Comparison of ENCODE assay signal across 30 cellular contexts in genomic region chr1:1090424-1091343, GRCh38. TPM values are rescaled to one million over a fixed set of nuclear protein-coding genes. Genes with fewer than 3 reads are reported as not detected.
DNase-seq lines count a peak whose midpoint lies in the region; ATAC-seq, FAIRE-seq and TF ChIP-seq lines count a peak whose summit lies in the region.
"Had no signal": no experiment of that assay in that cellular context is flagged by ENCODE, and none has a peak within 500 bp of the region (broad histone marks: within the 10 kb centered on the region; RNA-seq: fewer than 3 reads in every experiment).

No MANE protein-coding gene starts in this region.

- H3K9me3 ChIP-seq in K562 (replicated peaks; ENCODE audit: control insufficient read depth, insufficient read depth, low read depth, low read length) (peaks cover 2% of the 10 kb centered on the region; the same call in 1 of the 2 replicates), upper lobe of right lung (no peaks in the 10 kb centered on the region), small intestine (ENCODE audit: control insufficient read depth, low read depth) (no peaks in the 10 kb centered on the region), OCI-LY7 (ENCODE audit: low read length) (no peaks in the 10 kb centered on the region)
- H3K9me3 ChIP-seq: body of pancreas, HAP-1, heart left ventricle, thoracic aorta had no signal

- H3K36me3 Mint-ChIP-seq in mesothelial cell of epicardium = peaks cover 11% of the 10 kb centered on the region
- peaks cover 15 to 32% of the 10 kb centered on the region in 2 donors for H3K36me3 Mint-ChIP-seq in stimulated activated naive B cell treated with anti-CD40 and anti-IgM and Interleukin-4, amounts not matched to agents 10 μg/mL and 1 μg/mL and 100 μg/mL, for 72 hours
- H3K36me3 Mint-ChIP-seq: CD4-positive, CD25-positive, alpha-beta regulatory T cell; naive B cell had no signal

- H3K27ac Mint-ChIP-seq in mesothelial cell of epicardium = no peak overlapping the region
- no peak overlapping the region for H3K27ac Mint-ChIP-seq in stimulated activated naive B cell treated with anti-CD40 and anti-IgM and Interleukin-4, amounts not matched to agents 10 μg/mL and 1 μg/mL and 100 μg/mL, for 72 hours
- H3K27ac Mint-ChIP-seq: activated T-helper 2 cell treated with anti-CD3 and anti-CD28 coated beads, Interferon-gamma antibody, Interleukin-2, Interleukin-4, amounts not matched to agents 10 μg/mL and 5 μg/mL and 100 μg/mL, durations not matched to agents 14 hours and 24 hours and 36 hours; CD4-positive, CD25-positive, alpha-beta regulatory T cell; naive B cell had no signal

- in situ Hi-C loops in K562 (cut with MboI) = no loop called here

- POLR2A ChIA-PET in K562 (lab: Yijun Ruan, JAX) (interaction anchor here (0.7 kb wide), 1 partner anchor 15 kb away, joined by 3 read pairs; no protein-coding TSS in a partner anchor), OCI-LY7 (lab: Charles Lee) (no interaction called here)

- BruUV-seq in K562 (replicated peaks; lab: Mats Ljungman, UMichigan) = no TSS peak
- no TSS peak for BruUV-seq in OCI-LY7 (replicated peaks; lab: Mats Ljungman, UMichigan)

- H2AFZ ChIP-seq in K562 (ENCODE audit: low read depth, low read length) (no peak overlapping the region), OCI-LY7 (ENCODE audit: low read length) (no peak overlapping the region)
- H2AFZ ChIP-seq: PC-9 had no signal

- TF ChIP-seq POLR2A in K562 (conservative IDR thresholded peaks at IDR 0.05) = no peak

- intact Hi-C loops in left cardiac atrium (cut with DNase I) (no loop called here), Right ventricle myocardium superior (cut with DNase I) (no loop called here), K562 (cut with micrococcal nuclease) (no loop called here), upper lobe of right lung (cut with DNase I) (no loop called here), OCI-LY7 (cut with micrococcal nuclease; ENCODE audit: unreplicated experiment) (no loop called here)

- WGBS in K562 (ENCODE audit: insufficient coverage, low coverage, missing lambda C conversion rate) = 95% methylated on average over 28 of the region's 45 CpGs
- WGBS in small intestine, 3 donors = 95 to 96% (median 95%) methylated on average over 41 to 45 of the region's 45 CpGs

- H3K4me3 ChIP-seq in K562 (no peak overlapping the region), upper lobe of right lung (no peak overlapping the region), small intestine (ENCODE audit: low read depth in 1 of 2, low read length in 2 of 2) (no peak overlapping the region), OCI-LY7 (ENCODE audit: low read depth, low read length, poor library complexity, severe bottlenecking) (no peak overlapping the region)
- H3K4me3 ChIP-seq: body of pancreas, HAP-1, heart left ventricle, PC-9, thoracic aorta had no signal

- H3K27me3 ChIP-seq in K562 (ENCODE audit: control insufficient read depth in 2 of 2, insufficient read depth in 2 of 2, low read length in 2 of 2) = no peaks in the 10 kb centered on the region
- H3K27me3 ChIP-seq in upper lobe of right lung = no peaks in the 10 kb centered on the region
- no peaks in the 10 kb centered on the region for H3K27me3 ChIP-seq in small intestine (ENCODE audit: control insufficient read depth in 2 of 2, insufficient read depth in 2 of 2, low read length in 2 of 2)
- H3K27me3 ChIP-seq: body of pancreas, heart left ventricle had no signal

- CTCF ChIA-PET in K562 (lab: Yijun Ruan, JAX; ENCODE audit: low intra/inter-chr PET ratio) (no interaction called here), OCI-LY7 (lab: Charles Lee; ENCODE audit: unreplicated experiment) (no interaction called here)

- H3K27ac ChIP-seq in K562 (ENCODE audit: extremely low read depth, low read depth, low read length) (no peak overlapping the region; the same call in 2 of the 3 replicates), upper lobe of right lung (no peak overlapping the region), small intestine (ENCODE audit: low read depth in 1 of 2, low read length in 1 of 2) (no peak overlapping the region), OCI-LY7 (ENCODE audit: low read depth, low read length, poor library complexity, severe bottlenecking) (no peak overlapping the region)
- H3K27ac ChIP-seq: body of pancreas, heart left ventricle, KMS-11, PC-9, thoracic aorta had no signal

- FAIRE-seq in K562 (lab: Jason Lieb, UNC) = no peak
- no peak for FAIRE-seq in small intestine (lab: Jason Lieb, UNC)

- H3K9ac ChIP-seq in K562 (ENCODE audit: insufficient read depth in 1 of 2, low read depth in 2 of 2, low read length in 2 of 2) = no peak overlapping the region
- H3K9ac ChIP-seq: KMS-11 had no signal

- TF ChIP-seq EP300 in K562 (IDR thresholded peaks at IDR 0.05; ENCODE audit: low read length) = no peak

- no peak overlapping the region for H3K4me2 ChIP-seq in K562 (ENCODE audit: insufficient read depth, low read length)
- no peak overlapping the region for H3K4me2 ChIP-seq in OCI-LY7 (ENCODE audit: low read length)
- H3K4me2 ChIP-seq: KMS-11, PC-9 had no signal

- no peaks in the 10 kb centered on the region for H3K4me1 Mint-ChIP-seq in mesothelial cell of epicardium
- peaks cover 11 to 19% of the 10 kb centered on the region in 2 donors for H3K4me1 Mint-ChIP-seq in stimulated activated naive B cell treated with anti-CD40 and anti-IgM and Interleukin-4, amounts not matched to agents 10 μg/mL and 1 μg/mL and 100 μg/mL, for 72 hours

- peaks cover 5% of the 10 kb centered on the region for H3K9me1 ChIP-seq in K562 (ENCODE audit: control insufficient read depth, insufficient read depth, low read length)

- no peaks in the 10 kb centered on the region for H3K79me2 ChIP-seq in K562 (ENCODE audit: control insufficient read depth, insufficient read depth, low read length)
- H3K79me2 ChIP-seq in OCI-LY7 (ENCODE audit: insufficient read depth, low read depth, low read length) = no peaks in the 10 kb centered on the region

- H4K20me1 ChIP-seq in K562 (replicated peaks; ENCODE audit: control insufficient read depth, insufficient read depth, low read length) (no peaks in the 10 kb centered on the region), OCI-LY7 (ENCODE audit: insufficient read depth, low read length) (no peaks in the 10 kb centered on the region)

- ATAC-seq in left cardiac atrium (no peak), Right ventricle myocardium superior (ENCODE audit: poor library complexity) (no peak), K562 (no peak), upper lobe of right lung (no peak)
- ATAC-seq in stimulated activated naive B cell treated with anti-CD40 and anti-IgM and Interleukin-4, amounts not matched to agents 10 μg/mL and 1 μg/mL and 100 μg/mL, for 72 hours (replicated peaks) = no peak
- ATAC-seq: body of pancreas, heart left ventricle had no signal

- H3K4me1 ChIP-seq in K562 (replicated peaks in 1 of 2; ENCODE audit: control insufficient read depth in 2 of 2, insufficient read depth in 2 of 2, low read length in 2 of 2) = peaks cover 0 to 60% of the 10 kb centered on the region in 2 experiments; a peak in 3 of 5 replicates
- H3K4me1 ChIP-seq in upper lobe of right lung = no peaks in the 10 kb centered on the region
- H3K4me1 ChIP-seq in small intestine (ENCODE audit: control insufficient read depth in 2 of 2, insufficient read depth in 1 of 2, low read depth in 1 of 2, low read length in 1 of 2) = no peaks in the 10 kb centered on the region
- peaks cover 6% of the 10 kb centered on the region for H3K4me1 ChIP-seq in OCI-LY7 (ENCODE audit: insufficient read depth, low read length, poor library complexity, severe bottlenecking)
- H3K4me1 ChIP-seq: body of pancreas, HAP-1, heart left ventricle had no signal

- peaks cover 11% of the 10 kb centered on the region for H3K9me3 Mint-ChIP-seq in mesothelial cell of epicardium
- peaks cover 0 to 2% of the 10 kb centered on the region in 2 donors for H3K9me3 Mint-ChIP-seq in stimulated activated naive B cell treated with anti-CD40 and anti-IgM and Interleukin-4, amounts not matched to agents 10 μg/mL and 1 μg/mL and 100 μg/mL, for 72 hours
- H3K9me3 Mint-ChIP-seq: CD4-positive, CD25-positive, alpha-beta regulatory T cell; naive B cell had no signal

- no peaks in the 10 kb centered on the region for H3K27me3 Mint-ChIP-seq in mesothelial cell of epicardium (ENCODE audit: low read depth)
- H3K27me3 Mint-ChIP-seq in stimulated activated naive B cell treated with anti-CD40 and anti-IgM and Interleukin-4, amounts not matched to agents 10 μg/mL and 1 μg/mL and 100 μg/mL, for 72 hours = no peaks in the 10 kb centered on the region
- H3K27me3 Mint-ChIP-seq: CD4-positive, CD25-positive, alpha-beta regulatory T cell; naive B cell had no signal

- TF ChIP-seq CTCF in K562 (IDR thresholded peaks at IDR 0.05 in 2 of 3, conservative IDR thresholded peaks at IDR 0.05 in 1 of 3; ENCODE audit: insufficient read depth in 2 of 3, low read depth in 1 of 3, low read length in 3 of 3) = no peak
- no peak for TF ChIP-seq CTCF in mesothelial cell of epicardium (IDR thresholded peaks at IDR 0.05; ENCODE audit: unreplicated experiment)
- no peak for TF ChIP-seq CTCF in upper lobe of right lung (IDR thresholded peaks at IDR 0.05)
- TF ChIP-seq CTCF in OCI-LY7 (conservative IDR thresholded peaks at IDR 0.05; ENCODE audit: low read length) = no peak

- DNase-seq in left cardiac atrium (peak; percentile 16), Right ventricle myocardium superior (no peak), K562 (ENCODE audit: extremely low read depth in 1 of 4, low spot score in 3 of 4) (no peak), mesothelial cell of epicardium (ENCODE audit: low spot score in 2 of 2, unreplicated experiment in 2 of 2) (peak; percentile 18 to 34), upper lobe of right lung (peak; percentile 59), small intestine (no peak), OCI-LY7 (ENCODE audit: low spot score) (no peak)
- DNase-seq in stimulated activated naive B cell treated with anti-CD40 and anti-IgM and Interleukin-4, amounts not matched to agents 10 μg/mL and 1 μg/mL and 100 μg/mL, for 72 hours = no peak
- DNase-seq: CD4-positive, CD25-positive, alpha-beta regulatory T cell; effector CD4-positive, alpha-beta T cell; foreskin fibroblast; naive B cell; NCI-H1436 treated with DMSO at 0.1 percent for 48 hours; NCI-H2107; NCI-H446; PC-9; stimulated activated CD4-positive, alpha-beta T cell treated with anti-CD3 and anti-CD28 coated beads, Interleukin-4, amount 100 ng/mL, for 4 hours; stimulated activated naive CD4-positive, alpha-beta T cell treated with Interleukin-2 at 50 U/mL for 16 hours had no signal

- TF ChIP-seq RAD21 in K562 (CRISPR knock-in tag; conservative IDR thresholded peaks at IDR 0.05 in 1 of 2, IDR thresholded peaks at IDR 0.05 in 1 of 2) = no peak

- H3K9me2 ChIP-seq in OCI-LY7 (ENCODE audit: insufficient read depth, low read length) = no peaks in the 10 kb centered on the region

- H3K4me3 Mint-ChIP-seq in mesothelial cell of epicardium = no peak overlapping the region
- no peak overlapping the region for H3K4me3 Mint-ChIP-seq in stimulated activated naive B cell treated with anti-CD40 and anti-IgM and Interleukin-4, amounts not matched to agents 10 μg/mL and 1 μg/mL and 100 μg/mL, for 72 hours
- H3K4me3 Mint-ChIP-seq: CD4-positive, CD25-positive, alpha-beta regulatory T cell; naive B cell had no signal

- peaks cover 12% of the 10 kb centered on the region; the same call in 1 of the 3 replicates for H3K36me3 ChIP-seq in K562 (ENCODE audit: control insufficient read depth, insufficient read depth, low read length)
- no peaks in the 10 kb centered on the region for H3K36me3 ChIP-seq in upper lobe of right lung
- no peaks in the 10 kb centered on the region for H3K36me3 ChIP-seq in small intestine (ENCODE audit: control insufficient read depth in 2 of 2, insufficient read depth in 2 of 2, low read length in 2 of 2)
- no peaks in the 10 kb centered on the region for H3K36me3 ChIP-seq in OCI-LY7 (ENCODE audit: insufficient read depth, low read length)
- H3K36me3 ChIP-seq: HAP-1, heart left ventricle, thoracic aorta had no signal

RNA-seq across cellular contexts. Expression of gene RNF223, which starts 16.6 kb away (rescaled TPM):
- total RNA-seq in left cardiac atrium (not detected), Right ventricle myocardium superior (not detected), K562 (2014; rRNA removed) (0.32 TPM in 1 of 2 replicates, not detected in the other), K562 (2014; rRNA removed; fragmentation: Illumina TruSeq; extraction: Trizol) (not detected in 2 replicates), K562 (2015; rRNA removed; fragmentation: Illumina TruSeq; extraction: Trizol) (not detected in 2 replicates), K562 (2021) (not detected in 2 replicates), mesothelial cell of epicardium (0.27 to 0.57 TPM (median 0.40 TPM) in 3 replicates), upper lobe of right lung (0.55 TPM), OCI-LY7 (2022) (not detected in 2 replicates)
- total RNA-seq in K562 (2011; cell fraction: chromatin; rRNA removed; ENCODE audit: low replicate concordance) = 0.35 TPM in 1 of 2 replicates, not detected in the other
- total RNA-seq in K562 (2011; cell fraction: nucleolus; rRNA removed) = 0.17 TPM in 1 of 2 replicates, not detected in the other
- total RNA-seq in K562 (2011; cell fraction: nucleoplasm; rRNA removed) = not detected in 2 replicates
- polyA plus RNA-seq in K562 (2011; rRNA removed) (0.04 TPM in 2 replicates), K562 (2014; fragmentation: Illumina TruSeq; extraction: Trizol) (not detected in 2 replicates), K562 (2014; fragmentation: Nextera tagmentation; extraction: Ambion mirVana) (not detected), K562 (2014; rRNA removed) (not detected in 2 replicates), small intestine (under 1 TPM in 2 of 3 donors, not detected in 1; 0.18 to 0.45 TPM)
- 0.04 and 0.06 TPM in 2 replicates for polyA plus RNA-seq in K562 (2011; cell fraction: cytosol; rRNA removed)
- 0.06 and 0.07 TPM in 2 replicates for polyA plus RNA-seq in K562 (2011; cell fraction: nucleus; rRNA removed)
- polyA plus RNA-seq in K562 (2012) = 0.04 and 0.11 TPM in 2 replicates
- polyA minus RNA-seq in K562 (2011; rRNA and poly(A)+ RNA removed) = not detected in 2 replicates
- polyA minus RNA-seq in K562 (2011; cell fraction: cytosol; rRNA and poly(A)+ RNA removed) = not detected in 2 replicates
- polyA minus RNA-seq in K562 (2011; cell fraction: nucleus; rRNA and poly(A)+ RNA removed) = 0.13 and 0.22 TPM in 2 replicates
- not detected in 2 replicates for total RNA-seq in OCI-LY7 (2014; rRNA removed; shearing (Covaris generic))
- total RNA-seq: activated CD8-positive, alpha-beta memory T cell treated with anti-CD3 and anti-CD28 coated beads for 36 hours; activated T-helper 2 cell treated with anti-CD3 and anti-CD28 coated beads, Interferon-gamma antibody, Interleukin-2, Interleukin-4, amounts not matched to agents 10 μg/mL and 5 μg/mL and 100 μg/mL, durations not matched to agents 14 hours and 24 hours and 36 hours; CD4-positive, CD25-positive, alpha-beta regulatory T cell; cerebellum; heart left ventricle; HT1080; mesenteric fat pad; renal cortical epithelial cell; T-helper 1 cell treated with Interleukin-12 subunit alpha and Interleukin-12 subunit beta and Interleukin-4 antibody, amounts not matched to agents 30 ng/mL and 1 ng/mL, for 36 hours had no signal
- polyA plus RNA-seq: CD4-positive, CD25-positive, alpha-beta regulatory T cell; heart left ventricle had no signal

RNA-seq across cellular contexts. Expression of gene C1orf159, which starts 25.2 kb away (rescaled TPM):
- total RNA-seq in left cardiac atrium (1 to 10 TPM; 5.3 to 6.1 TPM), Right ventricle myocardium superior (2.4 TPM), K562 (2014; rRNA removed) (34.0 and 50.2 TPM in 2 replicates), K562 (2014; rRNA removed; fragmentation: Illumina TruSeq; extraction: Trizol) (1.0 and 1.4 TPM in 2 replicates), K562 (2015; rRNA removed; fragmentation: Illumina TruSeq; extraction: Trizol) (10.6 and 12.2 TPM in 2 replicates), K562 (2021) (42.3 and 46.4 TPM in 2 replicates), mesothelial cell of epicardium (28.4 to 32.8 TPM (median 31.8 TPM) in 3 replicates), upper lobe of right lung (9.7 TPM), OCI-LY7 (2022) (24.1 and 24.5 TPM in 2 replicates)
- 35.9 and 114 TPM in 2 replicates for total RNA-seq in K562 (2011; cell fraction: chromatin; rRNA removed; ENCODE audit: low replicate concordance)
- total RNA-seq in K562 (2011; cell fraction: nucleolus; rRNA removed) = 121 and 123 TPM in 2 replicates
- 60.4 and 67.1 TPM in 2 replicates for total RNA-seq in K562 (2011; cell fraction: nucleoplasm; rRNA removed)
- polyA plus RNA-seq in K562 (2011; rRNA removed) (13.2 and 23.8 TPM in 2 replicates), K562 (2014; fragmentation: Illumina TruSeq; extraction: Trizol) (6.3 and 17.8 TPM in 2 replicates), K562 (2014; fragmentation: Nextera tagmentation; extraction: Ambion mirVana) (under 1 TPM; 0.28 to 0.60 TPM), K562 (2014; rRNA removed) (52.8 and 54.9 TPM in 2 replicates), small intestine (10 to 100 TPM; 12.4 to 19.0 (median 12.7) TPM)
- 21.2 and 54.5 TPM in 2 replicates for polyA plus RNA-seq in K562 (2011; cell fraction: cytosol; rRNA removed)
- 125 and 192 TPM in 2 replicates for polyA plus RNA-seq in K562 (2011; cell fraction: nucleus; rRNA removed)
- polyA plus RNA-seq in K562 (2012) = 23.9 and 32.3 TPM in 2 replicates
- polyA minus RNA-seq in K562 (2011; rRNA and poly(A)+ RNA removed) = 3.2 and 3.9 TPM in 2 replicates
- polyA minus RNA-seq in K562 (2011; cell fraction: cytosol; rRNA and poly(A)+ RNA removed) = 12.4 and 13.6 TPM in 2 replicates
- 34.3 and 38.5 TPM in 2 replicates for polyA minus RNA-seq in K562 (2011; cell fraction: nucleus; rRNA and poly(A)+ RNA removed)
- total RNA-seq in OCI-LY7 (2014; rRNA removed; shearing (Covaris generic)) = 13.1 and 27.6 TPM in 2 replicates

Comparison
In these comparisons a context has a peak if more than half of its experiments do, and no peak if none do; other contexts are left out.
1. DNase-seq: peak in left cardiac atrium (single experiment), mesothelial cell of epicardium (2 of 2) and upper lobe of right lung (single experiment); none in Right ventricle myocardium superior (single experiment), K562 (0 of 4), stimulated activated naive B cell treated with anti-CD40 and anti-IgM and Interleukin-4, amounts not matched to agents 10 μg/mL and 1 μg/mL and 100 μg/mL, for 72 hours (single experiment), small intestine (single experiment) and OCI-LY7 (single experiment).